In genomic region chr16:17026600-17027242, GRCh38 we compare ENCODE assay signal across 11 cellular contexts.
DNase-seq lines count a peak whose midpoint lies in the region; ATAC-seq and TF ChIP-seq lines count a peak whose summit lies in the region.
"Had no signal": no experiment of that assay in that cellular context is flagged by ENCODE, and none has a peak within 500 bp of the region (broad histone marks: within the 10 kb centered on the region; RNA-seq: fewer than 3 reads in every experiment).

No MANE protein-coding gene starts in this region.

- intact Hi-C loops in mucosa of descending colon (cut with DNase I, micrococcal nuclease): no loop called here
- intact Hi-C loops in MCF 10A (cut with micrococcal nuclease): no loop called here

- H3K4me3 ChIP-seq in mucosa of descending colon: no peak overlapping the region
- H3K4me3 ChIP-seq: ascending aorta, skin epidermis had no signal

- no peak overlapping the region for H3K4me3 Mint-ChIP-seq in MCF 10A (ENCODE audit: unreplicated experiment)

- ATAC-seq in GM18502 (IDR thresholded peaks at IDR 0.05; ENCODE audit: poor library complexity, unreplicated experiment) (peak; percentile 85), GM21447 (IDR thresholded peaks at IDR 0.05; ENCODE audit: unreplicated experiment) (peak; percentile 81), HG03457 (IDR thresholded peaks at IDR 0.05; ENCODE audit: unreplicated experiment) (peak; percentile 59), mucosa of descending colon (peak; percentile 67)

- CTCF ChIA-PET in MCF 10A (lab: Yijun Ruan, JAX): interaction anchor here (0.6 kb wide), 1 partner anchor 277 kb away, joined by 3 read pairs; no protein-coding TSS in a partner anchor

- H3K4me1 Mint-ChIP-seq in MCF 10A (ENCODE audit: insufficient read depth, unreplicated experiment): no peaks in the 10 kb centered on the region

- H3K9me3 Mint-ChIP-seq in MCF 10A (ENCODE audit: unreplicated experiment): peaks cover 23% of the 10 kb centered on the region

- H3K27ac Mint-ChIP-seq in MCF 10A (ENCODE audit: low read depth, unreplicated experiment): no peak overlapping the region

- H3K4me1 ChIP-seq in mucosa of descending colon (ENCODE audit: low read depth): no peaks in the 10 kb centered on the region
- H3K4me1 ChIP-seq: ascending aorta had no signal

- POLR2A ChIA-PET in MCF 10A (lab: Yijun Ruan, JAX): no interaction called here

- no TSS peak for BruUV-seq in MCF 10A (replicated peaks; lab: Mats Ljungman, UMichigan)

- DNase-seq in mucosa of descending colon: peak in 1 of 3 donors; percentile 21
- no peak for DNase-seq in SHP77 treated with DMSO at 0.1 percent for 48 hours (lab: John Stamatoyannopoulos, UW)
- DNase-seq in Ammon's horn (ENCODE audit: low spot score): no peak
- no peak for DNase-seq in MCF 10A (ENCODE audit: unreplicated experiment)
- DNase-seq in AG08396 (ENCODE audit: low spot score): no peak
- DNase-seq: NCI-H82 had no signal

- no peaks in the 10 kb centered on the region for H3K27me3 Mint-ChIP-seq in MCF 10A (ENCODE audit: insufficient read depth, unreplicated experiment)

- no peaks in the 10 kb centered on the region for H3K36me3 Mint-ChIP-seq in MCF 10A (ENCODE audit: insufficient read depth, unreplicated experiment)

- TF ChIP-seq CTCF in mucosa of descending colon (IDR thresholded peaks at IDR 0.05) (no peak), MCF 10A (IDR thresholded peaks at IDR 0.05; ENCODE audit: unreplicated experiment) (no peak)

- H3K36me3 ChIP-seq in mucosa of descending colon (ENCODE audit: low read depth): no peaks in the 10 kb centered on the region
- H3K36me3 ChIP-seq: ascending aorta had no signal

- H3K9me3 ChIP-seq in mucosa of descending colon: peaks cover 5% of the 10 kb centered on the region
- H3K9me3 ChIP-seq: ascending aorta had no signal
